ENCODE assay signal across 8 cellular contexts in the genomic region with DNA sequence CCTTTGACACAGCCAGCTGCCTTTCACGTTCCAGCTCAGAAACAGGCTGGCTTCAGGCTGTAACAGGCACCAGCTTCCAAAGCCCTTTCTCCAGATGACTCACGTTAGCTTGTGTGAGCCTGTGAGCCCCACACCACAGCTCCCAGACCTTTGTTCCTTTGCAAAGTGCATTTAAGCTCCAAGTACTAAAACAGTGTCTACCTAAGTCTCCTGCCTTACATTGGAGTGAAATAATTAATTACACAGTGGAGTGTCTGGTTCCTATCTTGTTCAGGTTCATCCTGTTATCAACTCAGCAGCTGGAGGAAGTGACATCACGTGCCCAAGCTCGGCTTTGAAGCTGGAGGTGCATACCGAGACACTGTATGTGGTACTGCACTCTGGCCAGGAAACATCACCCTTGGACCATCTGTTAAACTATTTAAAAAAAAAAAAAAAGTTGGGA.
DNase-seq lines count a peak whose midpoint lies in the region; TF ChIP-seq lines count a peak whose summit lies in the region.

No MANE protein-coding gene starts in this region.

- no peaks in the 10 kb centered on the region for H3K27me3 Mint-ChIP-seq in activated CD4-positive, alpha-beta memory T cell treated with anti-CD3 and anti-CD28 coated beads, Interleukin-2, amount 10 ng/mL, durations not matched to agents 7 days and 5 days
- peaks cover 7% of the 10 kb centered on the region for H3K27me3 Mint-ChIP-seq in endodermal cell (ENCODE audit: insufficient read depth)

- no peaks in the 10 kb centered on the region for H3K36me3 Mint-ChIP-seq in activated CD4-positive, alpha-beta memory T cell treated with anti-CD3 and anti-CD28 coated beads, Interleukin-2, amount 10 ng/mL, durations not matched to agents 7 days and 5 days (ENCODE audit: low read depth)
- no peaks in the 10 kb centered on the region for H3K36me3 Mint-ChIP-seq in endodermal cell (ENCODE audit: low read depth)

- H3K9ac ChIP-seq in HUES64 (ENCODE audit: low read depth, low read length) = no peak overlapping the region
- H3K9ac ChIP-seq in endodermal cell (ENCODE audit: extremely low read depth, low read length, poor library complexity, severe bottlenecking) = no peak overlapping the region

- no peaks in the 10 kb centered on the region for H3K36me3 ChIP-seq in HUES64 (ENCODE audit: insufficient read depth, low read length)
- no peaks in the 10 kb centered on the region for H3K36me3 ChIP-seq in endodermal cell (ENCODE audit: control insufficient read depth, insufficient read depth, low read length)
- no peaks in the 10 kb centered on the region for H3K36me3 ChIP-seq in muscle layer of duodenum (ENCODE audit: control insufficient read depth in 1 of 2, insufficient read depth in 2 of 2, low read length in 2 of 2)

- H3K4me3 ChIP-seq in HUES64 (ENCODE audit: low read length) (no peak overlapping the region), endodermal cell (ENCODE audit: low read length) (no peak overlapping the region), muscle layer of duodenum (ENCODE audit: low read depth in 1 of 2, low read length in 2 of 2) (no peak overlapping the region)

- peaks cover 60% of the 10 kb centered on the region for H3K4me1 Mint-ChIP-seq in activated CD4-positive, alpha-beta memory T cell treated with anti-CD3 and anti-CD28 coated beads, Interleukin-2, amount 10 ng/mL, durations not matched to agents 7 days and 5 days
- H3K4me1 Mint-ChIP-seq in endodermal cell = peaks cover 37% of the 10 kb centered on the region

- CTCF ChIA-PET in activated CD4-positive, alpha-beta memory T cell treated with anti-CD3 and anti-CD28 coated beads, Interleukin-2, amount 10 ng/mL, durations not matched to agents 7 days and 5 days (lab: Charles Lee) = interaction anchor here (0.9 to 2.2 kb wide), 7 partner anchors 15 to 586 kb away, joined by 3 to 11 read pairs (median 7); no protein-coding TSS in a partner anchor

- no peak for TF ChIP-seq CTCF in endodermal cell (conservative IDR thresholded peaks at IDR 0.05)

- H3K9me3 ChIP-seq in HUES64 (ENCODE audit: insufficient read depth, low read depth, low read length) = no peaks in the 10 kb centered on the region
- no peaks in the 10 kb centered on the region for H3K9me3 ChIP-seq in endodermal cell (ENCODE audit: control insufficient read depth, low read length)
- no peaks in the 10 kb centered on the region for H3K9me3 ChIP-seq in muscle layer of duodenum (ENCODE audit: control insufficient read depth in 1 of 2, low read length in 2 of 2)

- peak overlapping the region; percentile 16; the same call in 1 of the 2 replicates for H3K27ac ChIP-seq in HUES64 (ENCODE audit: low read depth, low read length)
- H3K27ac ChIP-seq in endodermal cell (ENCODE audit: low read depth, low read length) = peak overlapping the region; percentile 94
- peak overlapping the region; percentile 74 for H3K27ac ChIP-seq in muscle layer of duodenum (ENCODE audit: low read length)

- WGBS in HUES64 = 65% methylated on average over 5 of the region's 5 CpGs
- 64 to 65% methylated on average over 4 to 5 of the region's 5 CpGs for WGBS in endodermal cell (ENCODE audit: insufficient coverage in 1 of 2, insufficient read length in 1 of 2), 2 experiments

- H3K4me1 ChIP-seq in HUES64 (ENCODE audit: insufficient read depth, low read length) (peaks cover 31% of the 10 kb centered on the region), endodermal cell (ENCODE audit: control insufficient read depth, insufficient read depth, low read length) (peaks cover 14% of the 10 kb centered on the region), muscle layer of duodenum (ENCODE audit: control insufficient read depth in 1 of 2, insufficient read depth in 2 of 2, low read length in 2 of 2) (peaks cover 19 to 25% of the 10 kb centered on the region in 2 donors)

- peak overlapping the region; percentile 31 for H3K4me3 Mint-ChIP-seq in activated CD4-positive, alpha-beta memory T cell treated with anti-CD3 and anti-CD28 coated beads, Interleukin-2, amount 10 ng/mL, durations not matched to agents 7 days and 5 days
- no peak overlapping the region for H3K4me3 Mint-ChIP-seq in endodermal cell

- no peaks in the 10 kb centered on the region for H3K9me3 Mint-ChIP-seq in activated CD4-positive, alpha-beta memory T cell treated with anti-CD3 and anti-CD28 coated beads, Interleukin-2, amount 10 ng/mL, durations not matched to agents 7 days and 5 days
- H3K9me3 Mint-ChIP-seq in endodermal cell = no peaks in the 10 kb centered on the region

- POLR2A ChIA-PET in activated CD4-positive, alpha-beta memory T cell treated with anti-CD3 and anti-CD28 coated beads, Interleukin-2, amount 10 ng/mL, durations not matched to agents 7 days and 5 days (lab: Charles Lee) = interaction anchor here (1.0 to 4.1 kb wide), 8 partner anchors 16 to 473 kb away, joined by 3 to 39 read pairs (median 4); no protein-coding TSS in a partner anchor

- DNase-seq in EL (peak; percentile 63), endodermal cell (no peak), iPS-NIHi11 (ENCODE audit: low spot score) (no peak), SIG-M5 (lab: John Stamatoyannopoulos, UW) (no peak)
- peak; percentile 77 for DNase-seq in activated CD4-positive, alpha-beta memory T cell treated with anti-CD3 and anti-CD28 coated beads, Interleukin-2, amount 10 ng/mL, durations not matched to agents 7 days and 5 days
- peak; percentile 36 to 79 (median 71) for DNase-seq in stimulated activated naive CD4-positive, alpha-beta T cell (lab: John Stamatoyannopoulos, UW)

- H3K27me3 ChIP-seq in HUES64 (ENCODE audit: insufficient read depth, low read length) (no peaks in the 10 kb centered on the region), endodermal cell (ENCODE audit: control insufficient read depth, insufficient read depth, low read length, poor library complexity, severe bottlenecking) (no peaks in the 10 kb centered on the region), muscle layer of duodenum (ENCODE audit: low read depth, low read length) (no peaks in the 10 kb centered on the region)

- peak overlapping the region; percentile 96 for H3K27ac Mint-ChIP-seq in activated CD4-positive, alpha-beta memory T cell treated with anti-CD3 and anti-CD28 coated beads, Interleukin-2, amount 10 ng/mL, durations not matched to agents 7 days and 5 days
- H3K27ac Mint-ChIP-seq in endodermal cell = no peak overlapping the region

Comparison
In these comparisons a context has a peak if more than half of its experiments do, and no peak if none do; other contexts are left out.
1. DNase-seq: peak in EL (single experiment), activated CD4-positive, alpha-beta memory T cell treated with anti-CD3 and anti-CD28 coated beads, Interleukin-2, amount 10 ng/mL, durations not matched to agents 7 days and 5 days (single experiment) and stimulated activated naive CD4-positive, alpha-beta T cell (6 of 6); none in endodermal cell (single experiment), iPS-NIHi11 (single experiment) and SIG-M5 (single experiment).
2. H3K27ac ChIP-seq: peak in every context shown above with its lines; median percentile 94 in endodermal cell; 74 in muscle layer of duodenum; 16 in HUES64.